Comparison of ENCODE assay signal across 38 cellular contexts in genomic region chr5:75891736-75892135, GRCh38.
"Had no signal": no experiment of that assay in that cellular context is flagged by ENCODE, and none has a peak within 500 bp of the region (broad histone marks: within the 10 kb centered on the region; RNA-seq: fewer than 3 reads in every experiment).

No MANE protein-coding gene starts in this region.

- H3K4me1 Mint-ChIP-seq: activated naive CD4-positive, alpha-beta T cell treated with anti-CD3 and anti-CD28 coated beads, Interleukin-2, amount 10 ng/mL, durations not matched to agents 7 days and 5 days; activated naive CD4-positive, alpha-beta T cell treated with anti-CD3 and anti-CD28 coated beads, Interleukin-2, amount 50 U/mL, for 24 hours; activated naive CD8-positive, alpha-beta T cell treated with anti-CD3 and anti-CD28 coated beads for 36 hours; activated naive CD8-positive, alpha-beta T cell treated with anti-CD3 and anti-CD28 coated beads, Interleukin-2, amount 10 ng/mL, durations not matched to agents 7 days and 5 days; activated naive CD8-positive, alpha-beta T cell treated with anti-CD3 and anti-CD28 coated beads, Interleukin-2, amount 50 U/mL, for 24 hours; activated T-helper 17 cell treated with anti-CD3 and anti-CD28 coated beads, Interleukin-2, amount 50 U/mL, for 72 hours; brain; central memory CD8-positive, alpha-beta T cell had no signal

- H3K4me3 ChIP-seq: adrenal gland, ascending aorta, body of pancreas, breast epithelium, cardiac muscle cell had no signal

- H3K27ac Mint-ChIP-seq: activated naive CD4-positive, alpha-beta T cell treated with anti-CD3 and anti-CD28 coated beads for 36 hours; activated naive CD4-positive, alpha-beta T cell treated with anti-CD3 and anti-CD28 coated beads, Interleukin-2, amount 10 ng/mL, durations not matched to agents 7 days and 5 days; activated naive CD4-positive, alpha-beta T cell treated with anti-CD3 and anti-CD28 coated beads, Interleukin-2, amount 50 U/mL, for 24 hours; activated naive CD4-positive, alpha-beta T cell treated with anti-CD3 and anti-CD28 coated beads, Interleukin-2, amount 50 U/mL, for 72 hours; activated naive CD8-positive, alpha-beta T cell; activated naive CD8-positive, alpha-beta T cell treated with anti-CD3 and anti-CD28 coated beads for 36 hours; activated naive CD8-positive, alpha-beta T cell treated with anti-CD3 and anti-CD28 coated beads, Interleukin-2, amount 10 ng/mL, durations not matched to agents 7 days and 5 days; activated naive CD8-positive, alpha-beta T cell treated with anti-CD3 and anti-CD28 coated beads, Interleukin-2, amount 50 U/mL, for 24 hours; activated T-cell treated with anti-CD3 and anti-CD28 coated beads, Interleukin-2, amount 50 U/mL, for 24 hours; activated T-cell treated with anti-CD3 and anti-CD28 coated beads, Interleukin-2, amount 50 U/mL, for 72 hours; activated T-helper 1 cell treated with anti-CD3 and anti-CD28 coated beads, Interleukin-12 subunit alpha, Interleukin-12 subunit beta, Interleukin-2, Interleukin-4 antibody, amounts not matched to agents 30 ng/mL and 10 ng/mL and 1 ng/mL, durations not matched to agents 14 hours and 24 hours and 36 hours; activated T-helper 17 cell treated with anti-CD3 and anti-CD28 coated beads, Interleukin-2, amount 50 U/mL, for 72 hours; activated T-helper 2 cell treated with anti-CD3 and anti-CD28 coated beads, Interferon-gamma antibody, Interleukin-2, Interleukin-4, amounts not matched to agents 10 μg/mL and 5 μg/mL and 100 μg/mL, durations not matched to agents 14 hours and 24 hours and 36 hours; brain had no signal

- H3K4me1 ChIP-seq: adrenal gland, ascending aorta, body of pancreas, breast epithelium had no signal

- H3K9me3 Mint-ChIP-seq: activated naive CD4-positive, alpha-beta T cell treated with anti-CD3 and anti-CD28 coated beads for 36 hours; activated naive CD4-positive, alpha-beta T cell treated with anti-CD3 and anti-CD28 coated beads, Interleukin-2, amount 10 ng/mL, durations not matched to agents 7 days and 5 days; activated naive CD4-positive, alpha-beta T cell treated with anti-CD3 and anti-CD28 coated beads, Interleukin-2, amount 50 U/mL, for 24 hours; activated naive CD4-positive, alpha-beta T cell treated with anti-CD3 and anti-CD28 coated beads, Interleukin-2, amount 50 U/mL, for 72 hours; activated naive CD8-positive, alpha-beta T cell treated with anti-CD3 and anti-CD28 coated beads, Interleukin-2, amount 10 ng/mL, durations not matched to agents 7 days and 5 days; activated naive CD8-positive, alpha-beta T cell treated with anti-CD3 and anti-CD28 coated beads, Interleukin-2, amount 50 U/mL, for 24 hours; activated T-cell treated with anti-CD3 and anti-CD28 coated beads, Interleukin-2, amount 50 U/mL, for 24 hours; activated T-cell treated with anti-CD3 and anti-CD28 coated beads, Interleukin-2, amount 50 U/mL, for 72 hours; activated T-helper 1 cell treated with anti-CD3 and anti-CD28 coated beads, Interleukin-12 subunit alpha, Interleukin-12 subunit beta, Interleukin-2, Interleukin-4 antibody, amounts not matched to agents 30 ng/mL and 10 ng/mL and 1 ng/mL, durations not matched to agents 14 hours and 24 hours and 36 hours; activated T-helper 17 cell treated with anti-CD3 and anti-CD28 coated beads, Interleukin-2, amount 50 U/mL, for 72 hours; activated T-helper 2 cell treated with anti-CD3 and anti-CD28 coated beads, Interferon-gamma antibody, Interleukin-2, Interleukin-4, amounts not matched to agents 10 μg/mL and 5 μg/mL and 100 μg/mL, durations not matched to agents 14 hours and 24 hours and 36 hours; central memory CD8-positive, alpha-beta T cell had no signal

- H3K9me3 ChIP-seq: adrenal gland, ascending aorta, body of pancreas, breast epithelium had no signal

- DNase-seq: activated effector memory CD4-positive, alpha-beta T cell treated with anti-CD3 and anti-CD28 coated beads, Interleukin-2, amount 50 U/mL, for 16 hours; activated effector memory CD4-positive, alpha-beta T cell treated with Interleukin-2 at 50 U/mL for 16 hours; activated gamma-delta T cell; activated gamma-delta T cell treated with Interleukin-2 at 50 U/mL for 16 hours; activated naive CD4-positive, alpha-beta T cell; activated naive CD4-positive, alpha-beta T cell treated with anti-CD3 and anti-CD28 coated beads for 36 hours; activated naive CD4-positive, alpha-beta T cell treated with anti-CD3 and anti-CD28 coated beads, Interleukin-2, amount 10 ng/mL, durations not matched to agents 7 days and 5 days; activated naive CD4-positive, alpha-beta T cell treated with anti-CD3 and anti-CD28 coated beads, Interleukin-2, amount 50 U/mL, for 16 hours; activated naive CD4-positive, alpha-beta T cell treated with Interleukin-2 at 50 U/mL for 16 hours; activated naive CD8-positive, alpha-beta T cell treated with anti-CD3 and anti-CD28 coated beads for 36 hours; activated naive CD8-positive, alpha-beta T cell treated with anti-CD3 and anti-CD28 coated beads, Interleukin-2, amount 10 ng/mL, durations not matched to agents 7 days and 5 days; activated naive CD8-positive, alpha-beta T cell treated with anti-CD3 and anti-CD28 coated beads, Interleukin-2, amount 50 U/mL, for 24 hours; activated T-cell treated with anti-CD3 and anti-CD28 coated beads, Interleukin-2, amount 50 U/mL, for 1 hour; activated T-cell treated with anti-CD3 and anti-CD28 coated beads, Interleukin-2, amount 50 U/mL, for 24 hours; activated T-cell treated with anti-CD3 and anti-CD28 coated beads, Interleukin-2, amount 50 U/mL, for 4 hours; activated T-cell treated with anti-CD3 and anti-CD28 coated beads, Interleukin-2, amount 50 U/mL, for 48 hours; activated T-cell treated with anti-CD3 and anti-CD28 coated beads, Interleukin-2, amount 50 U/mL, for 72 hours; adrenal gland; amniotic stem cell; amygdala; anterior cingulate cortex; aorta; body of pancreas; brain microvascular endothelial cell; caudate nucleus; central memory CD4-positive, alpha-beta T cell; cerebellar nuclear complex had no signal

- H3K36me3 Mint-ChIP-seq: activated naive CD4-positive, alpha-beta T cell treated with anti-CD3 and anti-CD28 coated beads, Interleukin-2, amount 10 ng/mL, durations not matched to agents 7 days and 5 days; activated naive CD4-positive, alpha-beta T cell treated with anti-CD3 and anti-CD28 coated beads, Interleukin-2, amount 50 U/mL, for 24 hours; activated naive CD4-positive, alpha-beta T cell treated with anti-CD3 and anti-CD28 coated beads, Interleukin-2, amount 50 U/mL, for 72 hours; activated naive CD8-positive, alpha-beta T cell; activated naive CD8-positive, alpha-beta T cell treated with anti-CD3 and anti-CD28 coated beads for 36 hours; activated naive CD8-positive, alpha-beta T cell treated with anti-CD3 and anti-CD28 coated beads, Interleukin-2, amount 10 ng/mL, durations not matched to agents 7 days and 5 days; brain had no signal

- H3K27me3 ChIP-seq: adrenal gland, ascending aorta, body of pancreas, brain microvascular endothelial cell, breast epithelium, cardiac muscle cell had no signal

- H3K4me3 Mint-ChIP-seq: activated naive CD4-positive, alpha-beta T cell treated with anti-CD3 and anti-CD28 coated beads for 36 hours; activated naive CD4-positive, alpha-beta T cell treated with anti-CD3 and anti-CD28 coated beads, Interleukin-2, amount 10 ng/mL, durations not matched to agents 7 days and 5 days; activated naive CD4-positive, alpha-beta T cell treated with anti-CD3 and anti-CD28 coated beads, Interleukin-2, amount 50 U/mL, for 24 hours; activated naive CD8-positive, alpha-beta T cell; activated naive CD8-positive, alpha-beta T cell treated with anti-CD3 and anti-CD28 coated beads for 36 hours; activated naive CD8-positive, alpha-beta T cell treated with anti-CD3 and anti-CD28 coated beads, Interleukin-2, amount 10 ng/mL, durations not matched to agents 7 days and 5 days; activated naive CD8-positive, alpha-beta T cell treated with anti-CD3 and anti-CD28 coated beads, Interleukin-2, amount 50 U/mL, for 24 hours; activated T-cell treated with anti-CD3 and anti-CD28 coated beads, Interleukin-2, amount 50 U/mL, for 24 hours; activated T-cell treated with anti-CD3 and anti-CD28 coated beads, Interleukin-2, amount 50 U/mL, for 4 hours; activated T-cell treated with anti-CD3 and anti-CD28 coated beads, Interleukin-2, amount 50 U/mL, for 72 hours; activated T-helper 1 cell treated with anti-CD3 and anti-CD28 coated beads, Interleukin-12 subunit alpha, Interleukin-12 subunit beta, Interleukin-2, Interleukin-4 antibody, amounts not matched to agents 30 ng/mL and 10 ng/mL and 1 ng/mL, durations not matched to agents 14 hours and 24 hours and 36 hours; activated T-helper 17 cell treated with anti-CD3 and anti-CD28 coated beads, Interleukin-2, amount 50 U/mL, for 72 hours; brain; central memory CD8-positive, alpha-beta T cell had no signal

- H3K27me3 Mint-ChIP-seq: activated naive CD4-positive, alpha-beta T cell treated with anti-CD3 and anti-CD28 coated beads, Interleukin-2, amount 10 ng/mL, durations not matched to agents 7 days and 5 days; activated naive CD4-positive, alpha-beta T cell treated with anti-CD3 and anti-CD28 coated beads, Interleukin-2, amount 50 U/mL, for 24 hours; activated naive CD8-positive, alpha-beta T cell treated with anti-CD3 and anti-CD28 coated beads, Interleukin-2, amount 10 ng/mL, durations not matched to agents 7 days and 5 days; activated naive CD8-positive, alpha-beta T cell treated with anti-CD3 and anti-CD28 coated beads, Interleukin-2, amount 50 U/mL, for 24 hours; activated T-helper 17 cell treated with anti-CD3 and anti-CD28 coated beads, Interleukin-2, amount 50 U/mL, for 72 hours had no signal

- H3K36me3 ChIP-seq: adrenal gland, ascending aorta, brain microvascular endothelial cell, breast epithelium, cardiac muscle cell had no signal

- H3K27ac ChIP-seq: adrenal gland, ascending aorta, body of pancreas, brain microvascular endothelial cell, breast epithelium, cardiac muscle cell had no signal

- ATAC-seq: activated naive CD4-positive, alpha-beta T cell treated with anti-CD3 and anti-CD28 coated beads, Interleukin-2, amount 50 U/mL, for 72 hours; activated naive CD8-positive, alpha-beta T cell treated with anti-CD3 and anti-CD28 coated beads, Interleukin-2, amount 50 U/mL, for 24 hours; activated T-cell treated with anti-CD3 and anti-CD28 coated beads, Interleukin-2, amount 50 U/mL, for 4 hours; activated T-cell treated with anti-CD3 and anti-CD28 coated beads, Interleukin-2, amount 50 U/mL, for 72 hours; activated T-helper 17 cell treated with anti-CD3 and anti-CD28 coated beads, Interleukin-2, amount 50 U/mL, for 72 hours; body of pancreas had no signal
